In genomic region chr15:52855157-52855556, GRCh38 we compare ENCODE assay signal across 5 cellular contexts.
"Had no signal": no experiment of that assay in that cellular context is flagged by ENCODE, and none has a peak within 500 bp of the region (broad histone marks: within the 10 kb centered on the region; RNA-seq: fewer than 3 reads in every experiment).

No MANE protein-coding gene starts in this region.

- DNase-seq: H9, HCEC 1CT, IMR-90 had no signal

- H3K4me2 ChIP-seq: GM23338 had no signal

- H2AFZ ChIP-seq: GM23338 had no signal

- H3K9me3 Mint-ChIP-seq: GM23338, H9 had no signal

- H3K27ac Mint-ChIP-seq: GM23338, H9 had no signal

- H3K4me3 ChIP-seq: GM23338, K562 had no signal

- H3K4me3 Mint-ChIP-seq: GM23338, H9 had no signal
